3 cellular contexts compared by ENCODE assay signal in the genomic region with DNA sequence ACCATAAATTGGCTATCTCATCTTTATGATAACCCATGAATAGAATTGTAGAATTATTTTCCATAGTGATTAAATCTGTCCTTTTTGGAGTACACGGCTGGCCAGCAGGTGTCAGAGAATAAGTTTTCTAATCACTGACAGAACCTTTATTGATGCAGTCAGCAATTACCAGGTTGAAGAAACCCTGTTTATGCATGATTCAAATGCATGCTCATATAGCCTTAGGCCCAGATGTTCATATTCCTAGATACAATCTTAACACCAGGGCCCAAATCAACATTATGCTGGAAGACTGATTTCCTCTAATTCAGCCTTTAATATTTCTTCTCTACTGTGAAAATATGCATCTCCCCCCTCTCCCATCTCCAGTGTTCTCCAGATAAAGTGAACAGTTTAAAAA.
TF ChIP-seq lines count a peak whose summit lies in the region.

No MANE protein-coding gene starts in this region.

TF ChIP-seq in GM23338, 12 proteins besides CTCF, POLR2A, EP300 and RAD21:
- TF ChIP-seq REST (IDR thresholded peaks at IDR 0.05; ENCODE audit: unreplicated experiment): no peak
TF ChIP-seq in GM23338: peak in this region for 0.

TF ChIP-seq in IMR-90, 13 proteins besides CTCF, POLR2A, EP300 and RAD21:
- TF ChIP-seq MAFK (IDR thresholded peaks at IDR 0.05; ENCODE audit: low read depth, low read length) (0 out of 2 replicates have a peak, but pooled peaks have one; percentile 22), MAZ (IDR thresholded peaks at IDR 0.05; ENCODE audit: borderline replicate concordance, low read depth, low read length) (no peak)
TF ChIP-seq in IMR-90: peak in this region for 1.

TF ChIP-seq in endothelial cell of umbilical vein, 7 proteins besides CTCF, POLR2A, EP300 and RAD21:
- TF ChIP-seq GATA2 (IDR thresholded peaks at IDR 0.05; ENCODE audit: insufficient read depth, insufficient read length, low read depth, low read length): no peak
- no peak for TF ChIP-seq JUN (IDR thresholded peaks at IDR 0.05; ENCODE audit: borderline replicate concordance, insufficient read depth, insufficient read length, low read depth)
